1 cellular context compared by ENCODE assay signal in the genomic region with DNA sequence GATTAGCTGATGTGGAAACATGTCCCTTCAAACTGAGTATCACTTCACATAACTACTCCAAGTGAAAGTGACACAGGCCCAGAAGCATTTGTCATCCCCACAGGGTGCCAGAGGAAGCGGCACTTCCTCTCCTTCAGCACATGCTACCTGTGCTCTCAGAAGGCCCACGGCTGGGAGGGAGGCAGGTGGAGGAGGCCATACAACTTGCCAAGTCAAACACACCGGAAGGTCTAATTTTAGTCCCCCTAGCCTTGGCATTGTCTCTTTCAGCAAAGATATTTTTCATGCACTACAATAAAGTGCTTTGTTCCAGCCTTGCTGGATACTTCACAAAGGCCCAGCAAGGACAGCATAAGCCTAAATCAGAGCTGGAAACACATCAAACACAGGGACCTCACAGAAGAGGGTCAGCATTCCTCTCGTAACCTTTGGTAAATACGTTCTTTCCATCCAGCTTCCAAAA.
A peak's percentile ranks its signal among the peaks of the same experiment; 100 is the strongest.
TF ChIP-seq lines count a peak whose summit lies in the region.

No MANE protein-coding gene starts in this region.

TF ChIP-seq in HepG2, 621 proteins besides CTCF, POLR2A, EP300 and RAD21 (continued from another document and continues in another):
- TF ChIP-seq NONO (IDR thresholded peaks at IDR 0.05) (no peak), NONO (CRISPR knock-in tag; conservative IDR thresholded peaks at IDR 0.05) (0 out of 2 replicates have a peak, but pooled peaks have one; percentile 34), ZBTB7B (CRISPR knock-in tag; IDR thresholded peaks at IDR 0.05) (peak; percentile 61; the same call in 1 of the 2 replicates), GLMP (CRISPR knock-in tag; IDR thresholded peaks at IDR 0.05; ENCODE audit: borderline replicate concordance) (no peak), PLRG1 (conservative IDR thresholded peaks at IDR 0.05) (no peak), ZEB1 (IDR thresholded peaks at IDR 0.05; ENCODE audit: insufficient replicate concordance, low read depth) (peak; percentile 89), ZBTB33 (CRISPR knock-in tag; IDR thresholded peaks at IDR 0.05) (peak; percentile 70), ZNF546 (CRISPR knock-in tag; conservative IDR thresholded peaks at IDR 0.05) (no peak), ZNF773 (CRISPR knock-in tag; IDR thresholded peaks at IDR 0.05; ENCODE audit: borderline replicate concordance) (no peak), EHMT2 (IDR thresholded peaks at IDR 0.05; ENCODE audit: borderline replicate concordance, low read depth, low read length) (peak; percentile 55; the same call in 1 of the 2 replicates), IKZF5 (CRISPR knock-in tag; IDR thresholded peaks at IDR 0.05) (peak; percentile 75; the same call in 1 of the 2 replicates), ZNF3 (CRISPR knock-in tag; IDR thresholded peaks at IDR 0.05) (0 out of 2 replicates have a peak, but pooled peaks have one; percentile 35), GATA4 (IDR thresholded peaks at IDR 0.05; ENCODE audit: borderline replicate concordance, low read depth) (peak; percentile 70; the same call in 1 of the 2 replicates), ZMAT5 (CRISPR knock-in tag; IDR thresholded peaks at IDR 0.05; ENCODE audit: borderline replicate concordance, low read depth) (no peak), RARA (CRISPR knock-in tag; IDR thresholded peaks at IDR 0.05) (peak; percentile 80), ETV5 (CRISPR knock-in tag; IDR thresholded peaks at IDR 0.05; ENCODE audit: borderline replicate concordance) (peak; percentile 85; the same call in 1 of the 2 replicates), ZNF18 (CRISPR knock-in tag; IDR thresholded peaks at IDR 0.05; ENCODE audit: insufficient replicate concordance) (no peak), ZNF563 (CRISPR knock-in tag; IDR thresholded peaks at IDR 0.05) (no peak; the same call in 1 of the 2 replicates), MEF2D (CRISPR knock-in tag; IDR thresholded peaks at IDR 0.05) (peak; percentile 96), NFIC (IDR thresholded peaks at IDR 0.05; ENCODE audit: low read length) (peak; percentile 55; the same call in 1 of the 2 replicates), ZFX (CRISPR knock-in tag; IDR thresholded peaks at IDR 0.05; ENCODE audit: low read depth) (peak; percentile 77), GATAD2A (CRISPR knock-in tag; IDR thresholded peaks at IDR 0.05) (peak; percentile 90), HNRNPL (IDR thresholded peaks at IDR 0.05; ENCODE audit: low read depth, low read length) (no peak), NBN (conservative IDR thresholded peaks at IDR 0.05) (no peak), TEAD3 (CRISPR knock-in tag; optimal IDR thresholded peaks at IDR 0.05; ENCODE audit: borderline replicate concordance) (peak; percentile 96), ZNF788 (CRISPR knock-in tag; IDR thresholded peaks at IDR 0.05; ENCODE audit: borderline replicate concordance) (no peak; the same call in 1 of the 2 replicates), ZNF335 (CRISPR knock-in tag; IDR thresholded peaks at IDR 0.05) (no peak), KAT8 (CRISPR knock-in tag; IDR thresholded peaks at IDR 0.05) (peak; percentile 72), HNF1B (CRISPR knock-in tag; IDR thresholded peaks at IDR 0.05) (peak; percentile 59; the same call in 1 of the 2 replicates), CHCHD3 (CRISPR knock-in tag; IDR thresholded peaks at IDR 0.05) (0 out of 2 replicates have a peak, but pooled peaks have one; percentile 56), MYNN (CRISPR knock-in tag; IDR thresholded peaks at IDR 0.05; ENCODE audit: low read depth) (no peak), ZNF503 (CRISPR knock-in tag; IDR thresholded peaks at IDR 0.05) (peak; percentile 82), ZSCAN30 (CRISPR knock-in tag; IDR thresholded peaks at IDR 0.05) (no peak)
- TF ChIP-seq, protein P1, sequence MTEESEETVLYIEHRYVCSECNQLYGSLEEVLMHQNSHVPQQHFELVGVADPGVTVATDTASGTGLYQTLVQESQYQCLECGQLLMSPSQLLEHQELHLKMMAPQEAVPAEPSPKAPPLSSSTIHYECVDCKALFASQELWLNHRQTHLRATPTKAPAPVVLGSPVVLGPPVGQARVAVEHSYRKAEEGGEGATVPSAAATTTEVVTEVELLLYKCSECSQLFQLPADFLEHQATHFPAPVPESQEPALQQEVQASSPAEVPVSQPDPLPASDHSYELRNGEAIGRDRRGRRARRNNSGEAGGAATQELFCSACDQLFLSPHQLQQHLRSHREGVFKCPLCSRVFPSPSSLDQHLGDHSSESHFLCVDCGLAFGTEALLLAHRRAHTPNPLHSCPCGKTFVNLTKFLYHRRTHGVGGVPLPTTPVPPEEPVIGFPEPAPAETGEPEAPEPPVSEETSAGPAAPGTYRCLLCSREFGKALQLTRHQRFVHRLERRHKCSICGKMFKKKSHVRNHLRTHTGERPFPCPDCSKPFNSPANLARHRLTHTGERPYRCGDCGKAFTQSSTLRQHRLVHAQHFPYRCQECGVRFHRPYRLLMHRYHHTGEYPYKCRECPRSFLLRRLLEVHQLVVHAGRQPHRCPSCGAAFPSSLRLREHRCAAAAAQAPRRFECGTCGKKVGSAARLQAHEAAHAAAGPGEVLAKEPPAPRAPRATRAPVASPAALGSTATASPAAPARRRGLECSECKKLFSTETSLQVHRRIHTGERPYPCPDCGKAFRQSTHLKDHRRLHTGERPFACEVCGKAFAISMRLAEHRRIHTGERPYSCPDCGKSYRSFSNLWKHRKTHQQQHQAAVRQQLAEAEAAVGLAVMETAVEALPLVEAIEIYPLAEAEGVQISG (CRISPR knock-in tag; IDR thresholded peaks at IDR 0.05) = 0 out of 2 replicates have a peak, but pooled peaks have one; percentile 13
- TF ChIP-seq, protein P2, sequence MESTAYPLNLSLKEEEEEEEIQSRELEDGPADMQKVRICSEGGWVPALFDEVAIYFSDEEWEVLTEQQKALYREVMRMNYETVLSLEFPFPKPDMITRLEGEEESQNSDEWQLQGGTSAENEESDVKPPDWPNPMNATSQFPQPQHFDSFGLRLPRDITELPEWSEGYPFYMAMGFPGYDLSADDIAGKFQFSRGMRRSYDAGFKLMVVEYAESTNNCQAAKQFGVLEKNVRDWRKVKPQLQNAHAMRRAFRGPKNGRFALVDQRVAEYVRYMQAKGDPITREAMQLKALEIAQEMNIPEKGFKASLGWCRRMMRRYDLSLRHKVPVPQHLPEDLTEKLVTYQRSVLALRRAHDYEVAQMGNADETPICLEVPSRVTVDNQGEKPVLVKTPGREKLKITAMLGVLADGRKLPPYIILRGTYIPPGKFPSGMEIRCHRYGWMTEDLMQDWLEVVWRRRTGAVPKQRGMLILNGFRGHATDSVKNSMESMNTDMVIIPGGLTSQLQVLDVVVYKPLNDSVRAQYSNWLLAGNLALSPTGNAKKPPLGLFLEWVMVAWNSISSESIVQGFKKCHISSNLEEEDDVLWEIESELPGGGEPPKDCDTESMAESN (CRISPR knock-in tag; conservative IDR thresholded peaks at IDR 0.05) = 0 out of 2 replicates have a peak, but pooled peaks have one; percentile 37
- TF ChIP-seq, protein P3, sequence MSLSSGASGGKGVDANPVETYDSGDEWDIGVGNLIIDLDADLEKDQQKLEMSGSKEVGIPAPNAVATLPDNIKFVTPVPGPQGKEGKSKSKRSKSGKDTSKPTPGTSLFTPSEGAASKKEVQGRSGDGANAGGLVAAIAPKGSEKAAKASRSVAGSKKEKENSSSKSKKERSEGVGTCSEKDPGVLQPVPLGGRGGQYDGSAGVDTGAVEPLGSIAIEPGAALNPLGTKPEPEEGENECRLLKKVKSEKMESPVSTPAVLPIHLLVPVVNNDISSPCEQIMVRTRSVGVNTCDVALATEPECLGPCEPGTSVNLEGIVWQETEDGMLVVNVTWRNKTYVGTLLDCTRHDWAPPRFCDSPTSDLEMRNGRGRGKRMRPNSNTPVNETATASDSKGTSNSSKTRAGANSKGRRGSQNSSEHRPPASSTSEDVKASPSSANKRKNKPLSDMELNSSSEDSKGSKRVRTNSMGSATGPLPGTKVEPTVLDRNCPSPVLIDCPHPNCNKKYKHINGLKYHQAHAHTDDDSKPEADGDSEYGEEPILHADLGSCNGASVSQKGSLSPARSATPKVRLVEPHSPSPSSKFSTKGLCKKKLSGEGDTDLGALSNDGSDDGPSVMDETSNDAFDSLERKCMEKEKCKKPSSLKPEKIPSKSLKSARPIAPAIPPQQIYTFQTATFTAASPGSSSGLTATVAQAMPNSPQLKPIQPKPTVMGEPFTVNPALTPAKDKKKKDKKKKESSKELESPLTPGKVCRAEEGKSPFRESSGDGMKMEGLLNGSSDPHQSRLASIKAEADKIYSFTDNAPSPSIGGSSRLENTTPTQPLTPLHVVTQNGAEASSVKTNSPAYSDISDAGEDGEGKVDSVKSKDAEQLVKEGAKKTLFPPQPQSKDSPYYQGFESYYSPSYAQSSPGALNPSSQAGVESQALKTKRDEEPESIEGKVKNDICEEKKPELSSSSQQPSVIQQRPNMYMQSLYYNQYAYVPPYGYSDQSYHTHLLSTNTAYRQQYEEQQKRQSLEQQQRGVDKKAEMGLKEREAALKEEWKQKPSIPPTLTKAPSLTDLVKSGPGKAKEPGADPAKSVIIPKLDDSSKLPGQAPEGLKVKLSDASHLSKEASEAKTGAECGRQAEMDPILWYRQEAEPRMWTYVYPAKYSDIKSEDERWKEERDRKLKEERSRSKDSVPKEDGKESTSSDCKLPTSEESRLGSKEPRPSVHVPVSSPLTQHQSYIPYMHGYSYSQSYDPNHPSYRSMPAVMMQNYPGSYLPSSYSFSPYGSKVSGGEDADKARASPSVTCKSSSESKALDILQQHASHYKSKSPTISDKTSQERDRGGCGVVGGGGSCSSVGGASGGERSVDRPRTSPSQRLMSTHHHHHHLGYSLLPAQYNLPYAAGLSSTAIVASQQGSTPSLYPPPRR (CRISPR knock-in tag; IDR thresholded peaks at IDR 0.05; ENCODE audit: borderline replicate concordance) = peak; percentile 79; the same call in 1 of the 2 replicates
